Comparison of ENCODE assay signal across 21 cellular contexts in the genomic region with DNA sequence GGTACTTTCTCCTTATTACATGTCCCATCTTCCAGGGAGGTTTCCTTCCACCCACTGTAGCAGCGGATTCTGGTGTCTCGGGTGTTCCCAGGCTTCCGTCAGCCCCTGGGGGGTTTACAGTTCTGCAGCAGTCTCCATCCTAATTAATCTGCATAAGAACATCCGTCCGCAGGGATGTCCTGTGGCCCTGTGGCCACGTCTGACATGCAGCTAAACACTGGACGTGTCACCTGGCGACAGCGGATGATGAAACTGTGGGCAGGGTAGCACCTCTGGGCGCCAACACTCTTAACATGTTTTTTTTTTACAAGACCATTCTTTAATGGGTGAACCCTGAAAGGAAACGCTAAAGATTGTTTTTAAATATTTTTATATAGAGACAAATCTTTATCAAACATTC. TPM values are rescaled to one million over a fixed set of nuclear protein-coding genes. Genes with fewer than 3 reads are reported as not detected.
DNase-seq lines count a peak whose midpoint lies in the region; ATAC-seq, FAIRE-seq and TF ChIP-seq lines count a peak whose summit lies in the region.
"Had no signal": no experiment of that assay in that cellular context is flagged by ENCODE, and none has a peak within 500 bp of the region (broad histone marks: within the 10 kb centered on the region; RNA-seq: fewer than 3 reads in every experiment).

No MANE protein-coding gene starts in this region.

- no peaks in the 10 kb centered on the region for H3K79me2 ChIP-seq in K562 (ENCODE audit: control insufficient read depth, insufficient read depth, low read length)

- no peaks in the 10 kb centered on the region for H3K9me3 ChIP-seq in K562 (replicated peaks; ENCODE audit: control insufficient read depth, insufficient read depth, low read depth, low read length)
- H3K9me3 ChIP-seq in spleen: no peaks in the 10 kb centered on the region
- H3K9me3 ChIP-seq: HAP-1 had no signal

- 9% methylated on average over 11 of the region's 11 CpGs for WGBS in K562 (ENCODE audit: insufficient coverage, low coverage, missing lambda C conversion rate)
- 90 to 93% (median 90%) methylated on average over 11 of the region's 11 CpGs for WGBS in spleen, 5 donors

- H3K9ac ChIP-seq in K562 (ENCODE audit: insufficient read depth in 1 of 2, low read depth in 2 of 2, low read length in 2 of 2): no peak overlapping the region

- CTCF ChIA-PET in K562 (lab: Yijun Ruan, JAX; ENCODE audit: low intra/inter-chr PET ratio): no interaction called here

- in situ Hi-C loops in K562 (cut with MboI): no loop called here

- no peaks in the 10 kb centered on the region for H3K36me3 ChIP-seq in K562 (ENCODE audit: control insufficient read depth, insufficient read depth, low read length)
- H3K36me3 ChIP-seq in spleen: no peaks in the 10 kb centered on the region
- H3K36me3 ChIP-seq: HAP-1 had no signal

- no peak for TF ChIP-seq POLR2A in K562 (conservative IDR thresholded peaks at IDR 0.05)
- no peak for TF ChIP-seq POLR2A in spleen (IDR thresholded peaks at IDR 0.05)

- H3K27ac ChIP-seq in K562 (ENCODE audit: extremely low read depth, low read depth, low read length) (no peak overlapping the region), spleen (no peak overlapping the region)
- H3K27ac ChIP-seq: C4-2B had no signal

- POLR2A ChIA-PET in K562 (lab: Yijun Ruan, JAX): no interaction called here

- H3K27me3 ChIP-seq in K562 (ENCODE audit: control insufficient read depth in 2 of 2, insufficient read depth in 2 of 2, low read length in 2 of 2): peaks cover 50 to 87% of the 10 kb centered on the region in 2 experiments
- peaks cover 0 to 60% (median 8%) of the 10 kb centered on the region in 7 donors for H3K27me3 ChIP-seq in spleen (replicated peaks in 1 of 7)

- intact Hi-C loops in K562 (cut with micrococcal nuclease): no loop called here
- intact Hi-C loops in spleen (cut with DNase I; ENCODE audit: low total_unique reads): no loop called here

- no peak for TF ChIP-seq EP300 in K562 (IDR thresholded peaks at IDR 0.05; ENCODE audit: low read length)

- ATAC-seq in K562 (no peak), HG02840 (IDR thresholded peaks at IDR 0.05; ENCODE audit: low FRiP score, unreplicated experiment) (no peak)
- ATAC-seq: CD8-positive, alpha-beta T cell; HepG2 had no signal

- TF ChIP-seq CTCF in K562 (IDR thresholded peaks at IDR 0.05 in 2 of 3, conservative IDR thresholded peaks at IDR 0.05 in 1 of 3; ENCODE audit: insufficient read depth in 2 of 3, low read depth in 1 of 3, low read length in 3 of 3): no peak
- no peak for TF ChIP-seq CTCF in spleen (IDR thresholded peaks at IDR 0.05 in 8 of 11, conservative IDR thresholded peaks at IDR 0.05 in 3 of 11)

- H3K4me1 ChIP-seq in K562 (replicated peaks in 1 of 2; ENCODE audit: control insufficient read depth in 2 of 2, insufficient read depth in 2 of 2, low read length in 2 of 2) (peaks cover 0 to 7% of the 10 kb centered on the region in 2 experiments; a peak in 1 of 5 replicates), spleen (peaks cover 0 to 20% (median 6%) of the 10 kb centered on the region in 6 donors)
- H3K4me1 ChIP-seq: HAP-1 had no signal

- H4K20me1 ChIP-seq in K562 (replicated peaks; ENCODE audit: control insufficient read depth, insufficient read depth, low read length): peaks cover 8% of the 10 kb centered on the region

- DNase-seq in activated effector memory CD4-positive, alpha-beta T cell treated with anti-CD3 and anti-CD28 coated beads, Interleukin-2, amount 50 U/mL, for 16 hours: peak; percentile 42
- no peak for DNase-seq in activated effector memory CD4-positive, alpha-beta T cell treated with Interleukin-2 at 50 U/mL for 16 hours
- no peak for DNase-seq in K562 (ENCODE audit: extremely low read depth in 1 of 4, low spot score in 3 of 4)
- DNase-seq in mesenteric fat pad (ENCODE audit: low spot score): peak; percentile 30
- peak; percentile 31 for DNase-seq in spleen
- no peak for DNase-seq in NCI-H1092 treated with DMSO at 0.1 percent for 48 hours (lab: John Stamatoyannopoulos, UW)
- DNase-seq in HK-2 (ENCODE audit: unreplicated experiment): no peak
- DNase-seq: ACHN; CD8-positive, alpha-beta T cell; COR-L47; DMS153; EL; GOT3 had no signal

- no peak for TF ChIP-seq RAD21 in K562 (CRISPR knock-in tag; conservative IDR thresholded peaks at IDR 0.05 in 1 of 2, IDR thresholded peaks at IDR 0.05 in 1 of 2)

- BruUV-seq in K562 (replicated peaks; lab: Mats Ljungman, UMichigan): no TSS peak

- H3K4me3 ChIP-seq in K562 (no peak overlapping the region), spleen (no peak overlapping the region)
- H3K4me3 ChIP-seq: HAP-1 had no signal

- FAIRE-seq in K562 (lab: Jason Lieb, UNC): no peak
- FAIRE-seq: D721Med, G401.6, GM12891, HepG2, HTR-8/SVneo had no signal

- H3K9me1 ChIP-seq in K562 (ENCODE audit: control insufficient read depth, insufficient read depth, low read length): no peaks in the 10 kb centered on the region

- H3K4me2 ChIP-seq in K562 (ENCODE audit: insufficient read depth, low read length): no peak overlapping the region

- no peak overlapping the region for H2AFZ ChIP-seq in K562 (ENCODE audit: low read depth, low read length)

TF ChIP-seq in K562, 482 proteins besides CTCF, POLR2A, EP300 and RAD21:
- TF ChIP-seq CBX8 (IDR thresholded peaks at IDR 0.05; ENCODE audit: borderline replicate concordance, extremely low read depth, low read depth, low read length, poor library complexity, severe bottlenecking): peak; percentile 57
- TF ChIP-seq PRPF4 (IDR thresholded peaks at IDR 0.05; ENCODE audit: insufficient read depth, low read depth, low read length, poor library complexity, severe bottlenecking): no peak

RNA-seq across cellular contexts. Expression of a gene that starts 58.2 kb away (rescaled TPM):
- total RNA-seq in K562 (2011; cell fraction: chromatin; rRNA removed; ENCODE audit: low replicate concordance): not detected in 2 replicates
- not detected in 2 replicates for total RNA-seq in K562 (2011; cell fraction: nucleolus; rRNA removed)
- not detected in 2 replicates for total RNA-seq in K562 (2011; cell fraction: nucleoplasm; rRNA removed)
- not detected in 2 replicates for total RNA-seq in K562 (2014; rRNA removed)
- not detected in 2 replicates for total RNA-seq in K562 (2014; rRNA removed; fragmentation: Illumina TruSeq; extraction: Trizol)
- not detected in 2 replicates for total RNA-seq in K562 (2015; rRNA removed; fragmentation: Illumina TruSeq; extraction: Trizol)
- 0.09 TPM in 1 of 2 replicates, not detected in the other for total RNA-seq in K562 (2021)
- not detected in 2 replicates for polyA plus RNA-seq in K562 (2011; rRNA removed)
- not detected in 2 replicates for polyA plus RNA-seq in K562 (2011; cell fraction: cytosol; rRNA removed)
- polyA plus RNA-seq in K562 (2011; cell fraction: nucleus; rRNA removed): not detected in 2 replicates
- 0.01 and 0.03 TPM in 2 replicates for polyA plus RNA-seq in K562 (2012)
- polyA plus RNA-seq in K562 (2014; fragmentation: Illumina TruSeq; extraction: Trizol): not detected in 2 replicates
- polyA plus RNA-seq in K562 (2014; fragmentation: Nextera tagmentation; extraction: Ambion mirVana): under 1 TPM in 1 of 2 experiments, not detected in 1; 0.01 TPM
- not detected in 2 replicates for polyA plus RNA-seq in K562 (2014; rRNA removed)
- polyA minus RNA-seq in K562 (2011; rRNA and poly(A)+ RNA removed): not detected in 2 replicates
- polyA minus RNA-seq in K562 (2011; cell fraction: cytosol; rRNA and poly(A)+ RNA removed): not detected in 2 replicates
- polyA minus RNA-seq in K562 (2011; cell fraction: nucleus; rRNA and poly(A)+ RNA removed): not detected in 2 replicates
- total RNA-seq in mesenteric fat pad: 38.5 TPM
- total RNA-seq in spleen: 10 to 100 TPM in 4 of 7 donors, 1 to 10 TPM in 3; 6.9 to 13.1 (median 10.3) TPM
- polyA plus RNA-seq in spleen: 1 to 10 TPM; 2.2 to 3.4 (median 3.2) TPM

Comparison
In these comparisons a context has a peak if more than half of its experiments do, and no peak if none do; other contexts are left out.
1. DNase-seq: peak in activated effector memory CD4-positive, alpha-beta T cell treated with anti-CD3 and anti-CD28 coated beads, Interleukin-2, amount 50 U/mL, for 16 hours (single experiment), mesenteric fat pad (single experiment) and spleen (single experiment); none in activated effector memory CD4-positive, alpha-beta T cell treated with Interleukin-2 at 50 U/mL for 16 hours (single experiment), K562 (0 of 4), NCI-H1092 treated with DMSO at 0.1 percent for 48 hours (single experiment) and HK-2 (single experiment).
2. RNA of a gene that starts 58.2 kb away (total RNA-seq): 38.5 TPM in mesenteric fat pad (single experiment) and 6.9 to 13.1 TPM in spleen; 0.09 TPM in K562; every median in the first group is over 4 times any median in the second.